In genomic region chr16:89481556-89481955, GRCh38 we compare ENCODE assay signal across 14 cellular contexts. TPM values are rescaled to one million over a fixed set of nuclear protein-coding genes. Genes with fewer than 3 reads are reported as not detected.
DNase-seq lines count a peak whose midpoint lies in the region; ATAC-seq and TF ChIP-seq lines count a peak whose summit lies in the region.
"Had no signal": no experiment of that assay in that cellular context is flagged by ENCODE, and none has a peak within 500 bp of the region (broad histone marks: within the 10 kb centered on the region; RNA-seq: fewer than 3 reads in every experiment).

No MANE protein-coding gene starts in this region.

- H3K9me2 ChIP-seq in Karpas-422 (replicated peaks; ENCODE audit: insufficient read depth, low read length) (no peaks in the 10 kb centered on the region), MM.1S (replicated peaks; ENCODE audit: insufficient read depth, low read length) (no peaks in the 10 kb centered on the region)

- H3K4me1 ChIP-seq in CD8-positive, alpha-beta memory T cell (ENCODE audit: insufficient read depth, low read length): peaks cover 92% of the 10 kb centered on the region
- H3K4me1 ChIP-seq in Karpas-422 (ENCODE audit: low read length) (peaks cover 25% of the 10 kb centered on the region), mammary epithelial cell (ENCODE audit: insufficient read depth, low read length) (peaks cover 55% of the 10 kb centered on the region), MM.1S (ENCODE audit: low read length) (peaks cover 33% of the 10 kb centered on the region)

- no peak overlapping the region for H3K27ac ChIP-seq in CD8-positive, alpha-beta memory T cell (ENCODE audit: low read depth, low read length)
- no peak overlapping the region for H3K27ac ChIP-seq in Karpas-422 (ENCODE audit: low read length)
- no peak overlapping the region for H3K27ac ChIP-seq in mammary epithelial cell (ENCODE audit: insufficient read depth, low read depth, low read length)
- H3K27ac ChIP-seq in MM.1S (ENCODE audit: low read length): no peak overlapping the region
- H3K27ac ChIP-seq: neural progenitor cell had no signal

- H3K4me3 ChIP-seq in CD8-positive, alpha-beta memory T cell (ENCODE audit: low read length): no peak overlapping the region
- H3K4me3 ChIP-seq in Karpas-422 (ENCODE audit: low read length) (no peak overlapping the region), mammary epithelial cell (replicated peaks in 1 of 3; ENCODE audit: insufficient read depth in 1 of 3, low read depth in 2 of 3, low read length in 3 of 3) (no peak overlapping the region), MM.1S (ENCODE audit: low read length) (no peak overlapping the region)
- H3K4me3 ChIP-seq: neural progenitor cell had no signal

- peaks cover 0 to 2% of the 10 kb centered on the region in 2 donors for H3K27me3 Mint-ChIP-seq in CD8-positive, alpha-beta memory T cell
- H3K27me3 Mint-ChIP-seq in nephron progenitor cell (ENCODE audit: low read depth, poor library complexity): no peaks in the 10 kb centered on the region

- H3K79me2 ChIP-seq in Karpas-422 (ENCODE audit: low read length): peaks cover 74% of the 10 kb centered on the region
- H3K79me2 ChIP-seq in mammary epithelial cell (ENCODE audit: insufficient read depth, low read length): peaks cover 100% of the 10 kb centered on the region
- H3K79me2 ChIP-seq in MM.1S (ENCODE audit: low read length): peaks cover 100% of the 10 kb centered on the region

- intact Hi-C loops in mammary epithelial cell (cut with micrococcal nuclease): no loop called here

- peak overlapping the region in 6 of 7 donors; percentile 10 to 84 (median 56) for H3K4me3 Mint-ChIP-seq in CD8-positive, alpha-beta memory T cell
- H3K4me3 Mint-ChIP-seq in nephron progenitor cell: no peak overlapping the region
- H3K4me3 Mint-ChIP-seq: neural progenitor cell had no signal

- H2AFZ ChIP-seq in Karpas-422 (ENCODE audit: low read length) (no peak overlapping the region), mammary epithelial cell (ENCODE audit: low read depth, low read length) (no peak overlapping the region), MM.1S (ENCODE audit: low read length) (no peak overlapping the region)
- H2AFZ ChIP-seq: neural progenitor cell had no signal

- H3K36me3 ChIP-seq in CD8-positive, alpha-beta memory T cell (ENCODE audit: insufficient read depth, low read length): no peaks in the 10 kb centered on the region
- H3K36me3 ChIP-seq in Karpas-422 (ENCODE audit: insufficient read depth, low read length): no peaks in the 10 kb centered on the region
- H3K36me3 ChIP-seq in mammary epithelial cell (ENCODE audit: insufficient read depth, low read length): peaks cover 5% of the 10 kb centered on the region
- no peaks in the 10 kb centered on the region for H3K36me3 ChIP-seq in MM.1S (replicated peaks; ENCODE audit: insufficient read depth, low read length)
- H3K36me3 ChIP-seq: neural progenitor cell had no signal

- peaks cover 85 to 92% (median 91%) of the 10 kb centered on the region in 3 donors for H3K4me1 Mint-ChIP-seq in CD8-positive, alpha-beta memory T cell
- peaks cover 86% of the 10 kb centered on the region for H3K4me1 Mint-ChIP-seq in nephron progenitor cell

- BruUV-seq in mammary epithelial cell (replicated peaks; lab: Mats Ljungman, UMichigan): no TSS peak

- no peaks in the 10 kb centered on the region for H3K9me3 ChIP-seq in CD8-positive, alpha-beta memory T cell (ENCODE audit: low read length)
- H3K9me3 ChIP-seq in Karpas-422 (ENCODE audit: low read length): no peaks in the 10 kb centered on the region
- no peaks in the 10 kb centered on the region for H3K9me3 ChIP-seq in mammary epithelial cell (replicated peaks; ENCODE audit: insufficient read depth, low read length)
- H3K9me3 ChIP-seq in MM.1S (replicated peaks; ENCODE audit: insufficient read depth, low read length): no peaks in the 10 kb centered on the region

- no peak for ATAC-seq in HG03025 (IDR thresholded peaks at IDR 0.05; ENCODE audit: low FRiP score, unreplicated experiment)

- in situ Hi-C loops in mammary epithelial cell (cut with MboI; ENCODE audit: low sequenced_read_pairs in 2 of 2): loop anchor here in 1 of 2 donors (5.0 kb wide), 1 partner anchor 34 kb away; no protein-coding TSS in a partner anchor

- peaks cover 11% of the 10 kb centered on the region; the same call in 1 of the 2 replicates for H3F3A ChIP-seq in MM.1S (ENCODE audit: insufficient read depth, low read length)

- TF ChIP-seq CTCF in mammary epithelial cell (conservative IDR thresholded peaks at IDR 0.05 in 1 of 2, IDR thresholded peaks at IDR 0.05 in 1 of 2; ENCODE audit: extremely low read depth in 1 of 2, insufficient read depth in 1 of 2, low read depth in 1 of 2, low read length in 2 of 2) (no peak), nephron progenitor cell (IDR thresholded peaks at IDR 0.05) (no peak), MM.1S (IDR thresholded peaks at IDR 0.05; ENCODE audit: low read length) (no peak)

- no peaks in the 10 kb centered on the region for H3K27me3 ChIP-seq in CD8-positive, alpha-beta memory T cell (ENCODE audit: insufficient read depth, low read length, poor library complexity, severe bottlenecking)
- H3K27me3 ChIP-seq in Karpas-422 (ENCODE audit: low read length): no peaks in the 10 kb centered on the region
- no peaks in the 10 kb centered on the region for H3K27me3 ChIP-seq in mammary epithelial cell (ENCODE audit: insufficient read depth, low read length)
- no peaks in the 10 kb centered on the region for H3K27me3 ChIP-seq in MM.1S (replicated peaks; ENCODE audit: insufficient read depth, low read length)
- H3K27me3 ChIP-seq: neural progenitor cell had no signal

- H3K36me3 Mint-ChIP-seq in CD8-positive, alpha-beta memory T cell: peaks cover 0 to 24% (median 15%) of the 10 kb centered on the region in 3 donors
- peaks cover 8% of the 10 kb centered on the region for H3K36me3 Mint-ChIP-seq in nephron progenitor cell (ENCODE audit: low read depth)

- CTCF ChIA-PET in CD8-positive, alpha-beta memory T cell (lab: Charles Lee): interaction anchor here (1.2 kb wide), 1 partner anchor 9 kb away, joined by 4 read pairs; no protein-coding TSS in a partner anchor
- CTCF ChIA-PET in mammary epithelial cell (lab: Charles Lee; ENCODE audit: low non-redundant PET): no interaction called here

- peak overlapping the region in 7 of 8 donors; percentile 35 to 81 (median 71) for H3K27ac Mint-ChIP-seq in CD8-positive, alpha-beta memory T cell
- peak overlapping the region; percentile 96 for H3K27ac Mint-ChIP-seq in nephron progenitor cell
- H3K27ac Mint-ChIP-seq: neural progenitor cell had no signal

- H3K9me3 Mint-ChIP-seq in CD8-positive, alpha-beta memory T cell: no peaks in the 10 kb centered on the region
- no peaks in the 10 kb centered on the region for H3K9me3 Mint-ChIP-seq in nephron progenitor cell
- H3K9me3 Mint-ChIP-seq: neural progenitor cell had no signal

- POLR2A ChIA-PET in CD8-positive, alpha-beta memory T cell (lab: Charles Lee): interaction anchor here (1.1 kb wide), 1 partner anchor 9 kb away, joined by 3 read pairs; no protein-coding TSS in a partner anchor

- H3K4me2 ChIP-seq in Karpas-422 (ENCODE audit: low read depth, low read length, poor library complexity, severe bottlenecking): no peak overlapping the region
- peak overlapping the region; percentile 37 for H3K4me2 ChIP-seq in mammary epithelial cell (ENCODE audit: insufficient read depth, low read depth, low read length)
- H3K4me2 ChIP-seq in MM.1S (ENCODE audit: low read depth, low read length): no peak overlapping the region

- peaks cover 82% of the 10 kb centered on the region for H4K20me1 ChIP-seq in Karpas-422 (ENCODE audit: insufficient read depth, low read depth, low read length)
- H4K20me1 ChIP-seq in mammary epithelial cell (ENCODE audit: insufficient read depth, low read length): peaks cover 33% of the 10 kb centered on the region
- peaks cover 73% of the 10 kb centered on the region for H4K20me1 ChIP-seq in MM.1S (ENCODE audit: insufficient read depth, low read length)

- WGBS in mammary epithelial cell (ENCODE audit: low coverage, missing lambda C conversion rate): 33% methylated on average over 7 of the region's 7 CpGs

- dilution Hi-C loops in mammary epithelial cell (cut with HindIII; ENCODE audit: low sequenced_read_pairs): loop anchor here (5.0 kb wide), 1 partner anchor 34 kb away; no protein-coding TSS in a partner anchor

- H3K9ac ChIP-seq in Karpas-422 (ENCODE audit: low read length) (no peak overlapping the region), mammary epithelial cell (ENCODE audit: insufficient read depth, low read length) (no peak overlapping the region), MM.1S (ENCODE audit: low read length) (no peak overlapping the region)
- H3K9ac ChIP-seq: neural progenitor cell had no signal

- DNase-seq in CD8-positive, alpha-beta memory T cell: no peak
- DNase-seq in Karpas-422 (peak; percentile 39), mammary epithelial cell (peak; percentile 61), nephron progenitor cell (no peak), MM.1S (no peak), foreskin melanocyte (no peak)
- DNase-seq: activated CD4-positive, alpha-beta T cell treated with anti-CD3 and anti-CD28 coated beads for 48 hours; cerebellar nuclear complex; HCEC 1CT; hippocampal formation; NCI-H1105; NCI-H446 had no signal

RNA-seq across cellular contexts. Expression of gene ANKRD11, which starts 8.8 kb away (rescaled TPM):
- 100 to 1,000 TPM; 130 to 150 TPM for total RNA-seq in CD8-positive, alpha-beta memory T cell
- 39.8 TPM for polyA plus RNA-seq in CD8-positive, alpha-beta memory T cell
- total RNA-seq in Karpas-422 (2014; rRNA removed; shearing (Covaris generic); ENCODE audit: low replicate concordance): 28.5 and 29.9 TPM in 2 replicates
- 100 to 1,000 TPM in 1 of 2 donors, 10 to 100 TPM in 1; 97.4 to 224 TPM for total RNA-seq in mammary epithelial cell
- polyA plus RNA-seq in mammary epithelial cell: 48.1 TPM
- 113 TPM for polyA minus RNA-seq in mammary epithelial cell

RNA-seq across cellular contexts. Expression of gene SPG7, which starts 26.6 kb away (rescaled TPM):
- total RNA-seq in CD8-positive, alpha-beta memory T cell: 10 to 100 TPM; 77.4 to 79.5 TPM
- polyA plus RNA-seq in CD8-positive, alpha-beta memory T cell: 48.2 TPM
- 44.6 and 74.8 TPM in 2 replicates for total RNA-seq in Karpas-422 (2014; rRNA removed; shearing (Covaris generic); ENCODE audit: low replicate concordance)
- 100 to 1,000 TPM in 1 of 2 donors, 10 to 100 TPM in 1; 91.9 to 102 TPM for total RNA-seq in mammary epithelial cell
- polyA plus RNA-seq in mammary epithelial cell: 49.6 TPM
- polyA minus RNA-seq in mammary epithelial cell: 86.2 TPM

Comparison
In these comparisons a context has a peak if more than half of its experiments do, and no peak if none do; other contexts are left out.
1. DNase-seq: peak in Karpas-422 (single experiment) and mammary epithelial cell (single experiment); none in CD8-positive, alpha-beta memory T cell (0 of 5), nephron progenitor cell (single experiment), MM.1S (single experiment) and foreskin melanocyte (single experiment).